ENCODE assay signal across 7 cellular contexts in genomic region chr3:42581400-42581708, GRCh38. TPM values are rescaled to one million over a fixed set of nuclear protein-coding genes. Genes with fewer than 3 reads are reported as not detected.
DNase-seq lines count a peak whose midpoint lies in the region; ATAC-seq, FAIRE-seq and TF ChIP-seq lines count a peak whose summit lies in the region.

No MANE protein-coding gene starts in this region.

- peaks cover 1% of the 10 kb centered on the region for H3K27me3 Mint-ChIP-seq in glutamatergic neuron (ENCODE audit: unreplicated experiment)

- POLR2A ChIA-PET in GM10248 (lab: Yijun Ruan, JAX): no interaction called here

- H3K9me3 Mint-ChIP-seq in glutamatergic neuron (ENCODE audit: unreplicated experiment): peaks cover 2% of the 10 kb centered on the region

- FAIRE-seq in small intestine (lab: Jason Lieb, UNC): no peak

- ATAC-seq in HG02840 (IDR thresholded peaks at IDR 0.05; ENCODE audit: low FRiP score, unreplicated experiment) (peak; percentile 5), esophagus mucosa (no peak)

- peak overlapping the region; percentile 93 for H3K4me3 Mint-ChIP-seq in glutamatergic neuron (ENCODE audit: unreplicated experiment)

- TF ChIP-seq CTCF in glutamatergic neuron (IDR thresholded peaks at IDR 0.05; ENCODE audit: partially characterized antibody, unreplicated experiment): no peak
- no peak for TF ChIP-seq CTCF in GM10248 (IDR thresholded peaks at IDR 0.05; ENCODE audit: control extremely low read depth, extremely low read depth, low read depth, missing control alignments)

- H3K36me3 ChIP-seq in small intestine (ENCODE audit: control insufficient read depth in 2 of 2, insufficient read depth in 2 of 2, low read length in 2 of 2): no peaks in the 10 kb centered on the region

- peak overlapping the region; percentile 87 to 92 for H3K27ac ChIP-seq in small intestine (ENCODE audit: low read depth in 1 of 2, low read length in 1 of 2)

- H3K9me3 ChIP-seq in small intestine (ENCODE audit: control insufficient read depth, low read depth): no peaks in the 10 kb centered on the region

- 0 to 1% (median 0%) methylated on average over 11 of the region's 11 CpGs for WGBS in small intestine, 3 donors

- CTCF ChIA-PET in GM10248 (lab: Yijun Ruan, JAX): interaction anchor here (0.8 to 3.9 kb wide), 7 partner anchors 9 to 169 kb away, joined by 3 to 15 read pairs (median 3); partner anchors contain the start of gene NKTR

- H3K4me1 Mint-ChIP-seq in glutamatergic neuron (ENCODE audit: low read depth, unreplicated experiment): peaks cover 23% of the 10 kb centered on the region

- DNase-seq in T-helper 9 cell: peak; percentile 10
- no peak for DNase-seq in glutamatergic neuron
- no peak for DNase-seq in small intestine
- DNase-seq in GM10248 (ENCODE audit: extremely low spot score): no peak
- no peak for DNase-seq in SHP77 treated with DMSO at 0.1 percent for 48 hours (lab: John Stamatoyannopoulos, UW)

- H3K36me3 Mint-ChIP-seq in glutamatergic neuron (ENCODE audit: unreplicated experiment): peaks cover 4% of the 10 kb centered on the region

- H3K27me3 ChIP-seq in small intestine (ENCODE audit: control insufficient read depth in 2 of 2, insufficient read depth in 2 of 2, low read length in 2 of 2): no peaks in the 10 kb centered on the region

- H3K4me1 ChIP-seq in small intestine (ENCODE audit: control insufficient read depth in 2 of 2, insufficient read depth in 1 of 2, low read depth in 1 of 2, low read length in 1 of 2): no peaks in the 10 kb centered on the region

- H3K4me3 ChIP-seq in small intestine (ENCODE audit: low read depth in 1 of 2, low read length in 2 of 2): peak overlapping the region; percentile 58 to 82

- H3K27ac Mint-ChIP-seq in glutamatergic neuron (ENCODE audit: unreplicated experiment): peak overlapping the region; percentile 92

RNA-seq across cellular contexts. Expression of gene SEC22C, which starts 0.4 kb away (rescaled TPM):
- total RNA-seq in glutamatergic neuron (ENCODE audit: unreplicated experiment) (36.9 TPM), esophagus mucosa (17.4 TPM)
- polyA plus RNA-seq in small intestine: 10 to 100 TPM; 24.1 to 49.9 (median 43.0) TPM

RNA-seq across cellular contexts. Expression of gene SS18L2, which starts 9.3 kb away (rescaled TPM):
- total RNA-seq in glutamatergic neuron (ENCODE audit: unreplicated experiment) (38.9 TPM), esophagus mucosa (20.2 TPM)
- 10 to 100 TPM; 41.9 to 87.9 (median 70.8) TPM for polyA plus RNA-seq in small intestine

RNA-seq across cellular contexts. Expression of gene NKTR, which starts 19.1 kb away (rescaled TPM):
- total RNA-seq in glutamatergic neuron (ENCODE audit: unreplicated experiment) (196 TPM), esophagus mucosa (25.4 TPM)
- polyA plus RNA-seq in small intestine: 10 to 100 TPM; 11.3 to 25.0 (median 11.5) TPM
